In the genomic region with DNA sequence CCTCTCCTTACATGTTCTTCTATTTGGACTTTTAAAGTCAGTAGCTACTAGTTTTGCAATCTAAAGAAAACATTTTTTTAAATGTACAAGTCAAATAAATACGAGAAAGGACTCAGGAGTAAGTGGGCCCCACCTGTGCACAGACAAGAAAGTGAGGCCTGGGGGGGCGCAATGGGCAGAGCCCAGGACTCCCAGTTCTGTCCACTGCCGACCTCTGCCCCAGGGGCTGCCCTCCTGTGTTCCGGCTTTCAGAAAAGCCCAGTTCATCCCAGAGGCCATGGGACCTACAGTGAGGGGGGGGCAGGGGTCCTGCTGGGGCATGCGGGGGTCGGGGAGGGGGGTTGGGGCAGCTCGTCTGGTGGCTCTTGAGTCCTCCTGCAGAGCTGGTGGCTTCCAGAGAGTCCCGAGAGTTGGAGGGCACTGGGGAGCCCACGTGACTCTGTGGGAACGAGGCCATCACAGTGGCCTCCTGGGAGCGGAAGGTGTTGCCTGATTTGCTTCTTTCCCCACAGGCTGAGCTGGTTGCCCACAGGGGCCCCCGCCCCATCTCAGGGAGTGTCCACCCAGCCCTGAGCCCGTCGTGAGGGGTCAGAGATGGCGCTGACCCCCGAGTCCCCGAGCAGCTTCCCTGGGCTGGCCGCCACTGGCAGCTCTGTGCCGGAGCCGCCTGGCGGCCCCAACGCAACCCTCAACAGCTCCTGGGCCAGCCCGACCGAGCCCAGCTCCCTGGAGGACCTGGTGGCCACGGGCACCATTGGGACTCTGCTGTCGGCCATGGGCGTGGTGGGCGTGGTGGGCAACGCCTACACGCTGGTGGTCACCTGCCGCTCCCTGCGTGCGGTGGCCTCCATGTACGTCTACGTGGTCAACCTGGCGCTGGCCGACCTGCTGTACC, we compare ENCODE assay signal across 30 cellular contexts. TPM values are rescaled to one million over a fixed set of nuclear protein-coding genes. Genes with fewer than 3 reads are reported as not detected.
A peak's percentile ranks its signal among the peaks of the same experiment; 100 is the strongest.
DNase-seq lines count a peak whose midpoint lies in the region; TF ChIP-seq lines count a peak whose summit lies in the region.
"Had no signal": no experiment of that assay in that cellular context is flagged by ENCODE, and none has a peak within 500 bp of the region (broad histone marks: within the 10 kb centered on the region; RNA-seq: fewer than 3 reads in every experiment).

No MANE protein-coding gene starts in this region.

- H3K4me1 Mint-ChIP-seq in chondrocyte (ENCODE audit: low read depth) (peaks cover 13% of the 10 kb centered on the region), neural progenitor cell (peaks cover 33% of the 10 kb centered on the region)

- DNase-seq in DMS53 (lab: John Stamatoyannopoulos, UW) (peak; percentile 69), DMS53 treated with DMSO at 0.1 percent for 48 hours (lab: John Stamatoyannopoulos, UW; ENCODE audit: unreplicated experiment) (no peak), chondrocyte (ENCODE audit: low spot score) (peak; percentile 60), neural progenitor cell (ENCODE audit: low spot score) (no peak), KG1 (lab: John Stamatoyannopoulos, UW) (no peak), MV-4-11 (lab: John Stamatoyannopoulos, UW) (no peak)
- DNase-seq: activated CD4-positive, alpha-beta T cell treated with anti-CD3 and anti-CD28 coated beads for 48 hours; activated CD8-positive, alpha-beta memory T cell treated with anti-CD3 and anti-CD28 coated beads for 24 hours; activated T-cell treated with anti-CD3 and anti-CD28 coated beads for 4 hours; amygdala; brain microvascular endothelial cell; Calu3; cerebellar nuclear complex; Kasumi-1; NCI-H146; SIG-M5; small intestine; stimulated activated naive CD4-positive, alpha-beta T cell; WERI-Rb-1 had no signal

- no peak overlapping the region for H3K27ac Mint-ChIP-seq in chondrocyte (ENCODE audit: unreplicated experiment)
- no peak overlapping the region for H3K27ac Mint-ChIP-seq in neural progenitor cell
- H3K27ac Mint-ChIP-seq: naive thymus-derived CD8-positive, alpha-beta T cell had no signal

- H3K36me3 Mint-ChIP-seq in chondrocyte (ENCODE audit: low read depth) (no peaks in the 10 kb centered on the region), neural progenitor cell (no peaks in the 10 kb centered on the region)
- H3K36me3 Mint-ChIP-seq: activated naive CD4-positive, alpha-beta T cell treated with anti-CD3 and anti-CD28 coated beads, Interleukin-2, amount 50 U/mL, for 72 hours had no signal

- peaks cover 47% of the 10 kb centered on the region for H3K27me3 ChIP-seq in neural progenitor cell

- no peaks in the 10 kb centered on the region for H3K9me3 ChIP-seq in neural progenitor cell (ENCODE audit: low read depth)
- H3K9me3 ChIP-seq: suprapubic skin had no signal

- no peak overlapping the region for H2AFZ ChIP-seq in neural progenitor cell (replicated peaks)
- H2AFZ ChIP-seq: parathyroid adenoma had no signal

- TF ChIP-seq CTCF in chondrocyte (IDR thresholded peaks at IDR 0.05): no peak
- TF ChIP-seq CTCF in neural progenitor cell (IDR thresholded peaks at IDR 0.05): no peak

- H3K9me3 Mint-ChIP-seq in chondrocyte (ENCODE audit: low read depth) (no peaks in the 10 kb centered on the region), neural progenitor cell (no peaks in the 10 kb centered on the region)
- H3K9me3 Mint-ChIP-seq: activated naive CD4-positive, alpha-beta T cell treated with anti-CD3 and anti-CD28 coated beads, Interleukin-2, amount 50 U/mL, for 72 hours; naive thymus-derived CD8-positive, alpha-beta T cell had no signal

- no peak overlapping the region for H3K27ac ChIP-seq in neural progenitor cell
- H3K27ac ChIP-seq: 22Rv1, brain microvascular endothelial cell, parathyroid adenoma, suprapubic skin, WERI-Rb-1 had no signal

- H3K36me3 ChIP-seq in neural progenitor cell: no peaks in the 10 kb centered on the region
- H3K36me3 ChIP-seq: brain microvascular endothelial cell, suprapubic skin, WERI-Rb-1 had no signal

- peaks cover 35% of the 10 kb centered on the region for H3K27me3 Mint-ChIP-seq in chondrocyte (ENCODE audit: low read depth)
- peaks cover 6% of the 10 kb centered on the region for H3K27me3 Mint-ChIP-seq in neural progenitor cell (ENCODE audit: insufficient read depth, low read depth)

- no peak overlapping the region for H3K9ac ChIP-seq in neural progenitor cell
- H3K9ac ChIP-seq: parathyroid adenoma had no signal

- no peaks in the 10 kb centered on the region for H3K79me2 ChIP-seq in neural progenitor cell (ENCODE audit: low read depth)
- H3K79me2 ChIP-seq: parathyroid adenoma had no signal

- H3F3A ChIP-seq in neural progenitor cell (ENCODE audit: low read depth): peaks cover 22% of the 10 kb centered on the region

- no peaks in the 10 kb centered on the region for H4K20me1 ChIP-seq in neural progenitor cell (ENCODE audit: low read depth)

- H3K4me1 ChIP-seq in neural progenitor cell: peaks cover 11% of the 10 kb centered on the region

- no peak overlapping the region for H3K4me3 ChIP-seq in neural progenitor cell
- H3K4me3 ChIP-seq: lung, suprapubic skin had no signal

- H3K4me2 ChIP-seq in neural progenitor cell: no peak overlapping the region

- no peak overlapping the region for H3K4me3 Mint-ChIP-seq in chondrocyte (ENCODE audit: unreplicated experiment)
- peak overlapping the region; percentile 76 for H3K4me3 Mint-ChIP-seq in neural progenitor cell

RNA-seq across cellular contexts. Expression of a gene that starts 2.4 kb away (rescaled TPM):
- total RNA-seq in chondrocyte (not detected in 3 replicates), neural progenitor cell (ENCODE audit: low replicate concordance) (0.46 TPM in 1 of 2 replicates, not detected in the other)
- total RNA-seq: Calu3; dermis microvascular lymphatic vessel endothelial cell; esophagus mucosa; fibroblast of villous mesenchyme; kidney epithelial cell; naive thymus-derived CD8-positive, alpha-beta T cell; suprapubic skin; ureter had no signal

RNA-seq across cellular contexts. Expression of a gene that starts 14.9 kb away (rescaled TPM):
- not detected in 3 replicates for total RNA-seq in chondrocyte
- total RNA-seq in neural progenitor cell (ENCODE audit: low replicate concordance): 0.19 TPM in 1 of 2 replicates, not detected in the other
- total RNA-seq: Calu3; dermis microvascular lymphatic vessel endothelial cell; esophagus mucosa; fibroblast of villous mesenchyme; kidney epithelial cell; lung; naive thymus-derived CD8-positive, alpha-beta T cell; suprapubic skin; ureter had no signal

RNA-seq across cellular contexts. Expression of a gene that starts 40.4 kb away (rescaled TPM):
- total RNA-seq in chondrocyte (1.3 to 2.5 TPM (median 2.1 TPM) in 3 replicates), neural progenitor cell (ENCODE audit: low replicate concordance) (0.12 TPM in 1 of 2 replicates, not detected in the other)
- total RNA-seq: kidney epithelial cell had no signal

RNA-seq across cellular contexts. Expression of a gene that starts 44.2 kb away (rescaled TPM):
- total RNA-seq in chondrocyte (10.8 to 17.7 TPM (median 11.2 TPM) in 3 replicates), neural progenitor cell (ENCODE audit: low replicate concordance) (22.3 and 41.8 TPM in 2 replicates)

RNA-seq across cellular contexts. Expression of a gene that starts 44.4 kb away (rescaled TPM):
- total RNA-seq in chondrocyte (19.9 to 30.6 TPM (median 20.0 TPM) in 3 replicates), neural progenitor cell (ENCODE audit: low replicate concordance) (26.8 and 34.2 TPM in 2 replicates)

Comparison
In these comparisons a context has a peak if more than half of its experiments do, and no peak if none do; other contexts are left out.
1. DNase-seq: peak in DMS53 (single experiment) and chondrocyte (single experiment); none in DMS53 treated with DMSO at 0.1 percent for 48 hours (single experiment), neural progenitor cell (single experiment), KG1 (single experiment) and MV-4-11 (single experiment).